In genomic region chr11:69634590-69634989, GRCh38 we compare ENCODE assay signal across 18 cellular contexts. TPM values are rescaled to one million over a fixed set of nuclear protein-coding genes. Genes with fewer than 3 reads are reported as not detected.
DNase-seq lines count a peak whose midpoint lies in the region; ATAC-seq, FAIRE-seq and TF ChIP-seq lines count a peak whose summit lies in the region.
"Had no signal": no experiment of that assay in that cellular context is flagged by ENCODE, and none has a peak within 500 bp of the region (broad histone marks: within the 10 kb centered on the region; RNA-seq: fewer than 3 reads in every experiment).

No MANE protein-coding gene starts in this region.

- H3F3A ChIP-seq in neural progenitor cell (ENCODE audit: low read depth) = peaks cover 6% of the 10 kb centered on the region

- no peak overlapping the region for H3K4me3 ChIP-seq in IMR-90 (ENCODE audit: insufficient read depth, low read depth, low read length)
- no peak overlapping the region for H3K4me3 ChIP-seq in astrocyte (ENCODE audit: insufficient read depth, low read depth, low read length)
- H3K4me3 ChIP-seq in neural progenitor cell = no peak overlapping the region

- WGBS in IMR-90 (ENCODE audit: extremely low coverage in 2 of 2, insufficient read length in 1 of 2), 2 experiments = 89% methylated on average over 3 of the region's 7 CpGs; no CpG with 5 or more reads in 1 of the 2 experiments

- H3K14ac ChIP-seq in IMR-90 (replicated peaks; ENCODE audit: low read depth, low read length) = no peak overlapping the region

- dilution Hi-C loops in IMR-90 (cut with HindIII; ENCODE audit: low sequenced_read_pairs, unreplicated experiment) = no loop called here

- TF ChIP-seq CTCF in IMR-90 (conservative IDR thresholded peaks at IDR 0.05; ENCODE audit: low read depth, low read length) = no peak
- no peak for TF ChIP-seq CTCF in astrocyte (IDR thresholded peaks at IDR 0.05; ENCODE audit: insufficient read depth, low read depth, low read length)
- no peak for TF ChIP-seq CTCF in neural progenitor cell (IDR thresholded peaks at IDR 0.05)

- 0 out of 2 replicates have a peak overlapping the region, but pooled peaks have one; percentile 9 for H4K91ac ChIP-seq in IMR-90 (ENCODE audit: insufficient read depth, low read depth, low read length)

- H3K23ac ChIP-seq in IMR-90 (ENCODE audit: low read depth, low read length) = no peak overlapping the region

- H3K4me1 Mint-ChIP-seq in astrocyte (ENCODE audit: low read depth, unreplicated experiment) (no peaks in the 10 kb centered on the region), neural progenitor cell (peaks cover 32% of the 10 kb centered on the region)

- 0 out of 2 replicates have a peak overlapping the region, but pooled peaks have one; percentile 7 for H2BK120ac ChIP-seq in IMR-90 (ENCODE audit: low read depth, low read length)

- H2BK5ac ChIP-seq in IMR-90 (ENCODE audit: low read depth, low read length, poor library complexity, severe bottlenecking) = no peak overlapping the region

- H3K9me3 ChIP-seq in IMR-90 (ENCODE audit: control insufficient read depth, insufficient read depth, low read length) (peaks cover 5% of the 10 kb centered on the region), astrocyte (ENCODE audit: insufficient read depth, low read depth, low read length) (peaks cover 4% of the 10 kb centered on the region), neural progenitor cell (ENCODE audit: low read depth) (no peaks in the 10 kb centered on the region)

- H3K27ac Mint-ChIP-seq in astrocyte (ENCODE audit: unreplicated experiment) = peak overlapping the region; percentile 0
- H3K27ac Mint-ChIP-seq in neural progenitor cell = peak overlapping the region; percentile 12
- H3K27ac Mint-ChIP-seq: B cell; CD4-positive, alpha-beta T cell had no signal

- POLR2A ChIA-PET in IMR-90 (lab: Charles Lee; ENCODE audit: unreplicated experiment) = no interaction called here

- peaks cover 0 to 20% of the 10 kb centered on the region in 2 experiments; a peak in 2 of 4 replicates for H3K79me1 ChIP-seq in IMR-90 (ENCODE audit: low read depth in 1 of 2, low read length in 2 of 2)

- no peak for ATAC-seq in IMR-90 (ENCODE audit: low read depth)
- peak; percentile 63 for ATAC-seq in left lobe of liver
- no peak for ATAC-seq in HG03565 (IDR thresholded peaks at IDR 0.05; ENCODE audit: unreplicated experiment)

- H4K5ac ChIP-seq in IMR-90 (ENCODE audit: low read depth, low read length) = no peak overlapping the region

- H3K36me3 Mint-ChIP-seq in astrocyte (ENCODE audit: low read depth, unreplicated experiment) = peaks cover 2% of the 10 kb centered on the region
- peaks cover 1% of the 10 kb centered on the region for H3K36me3 Mint-ChIP-seq in neural progenitor cell

- H2AK9ac ChIP-seq in IMR-90 (replicated peaks; ENCODE audit: low read depth, low read length, poor library complexity) = no peak overlapping the region

- no peaks in the 10 kb centered on the region for H3K36me3 ChIP-seq in IMR-90 (ENCODE audit: control insufficient read depth, insufficient read depth, low read length)
- H3K36me3 ChIP-seq in astrocyte (ENCODE audit: insufficient read depth, low read length) = no peaks in the 10 kb centered on the region
- no peaks in the 10 kb centered on the region for H3K36me3 ChIP-seq in neural progenitor cell

- H3K4me3 Mint-ChIP-seq in astrocyte (ENCODE audit: unreplicated experiment) (no peak overlapping the region), neural progenitor cell (no peak overlapping the region)
- H3K4me3 Mint-ChIP-seq: B cell; CD4-positive, alpha-beta T cell had no signal

- H3K4me1 ChIP-seq in IMR-90 (ENCODE audit: control insufficient read depth, insufficient read depth, low read length) (peaks cover 5% of the 10 kb centered on the region), astrocyte (ENCODE audit: insufficient read depth, low read length) (peaks cover 31% of the 10 kb centered on the region), neural progenitor cell (peaks cover 14% of the 10 kb centered on the region)

- H3K27ac ChIP-seq in IMR-90 (ENCODE audit: insufficient read depth, low read length) = no peak overlapping the region
- H3K27ac ChIP-seq in astrocyte (ENCODE audit: low read depth, low read length) = no peak overlapping the region
- no peak overlapping the region for H3K27ac ChIP-seq in neural progenitor cell
- H3K27ac ChIP-seq: HL-60, RWPE1 had no signal

- BruUV-seq in IMR-90 (replicated peaks; lab: Mats Ljungman, UMichigan) = no TSS peak

- H3K27me3 Mint-ChIP-seq in astrocyte (ENCODE audit: low read depth, unreplicated experiment) (peaks cover 24% of the 10 kb centered on the region), neural progenitor cell (ENCODE audit: insufficient read depth, low read depth) (peaks cover 7% of the 10 kb centered on the region)

- H3K18ac ChIP-seq in IMR-90 (ENCODE audit: low read depth, low read length) = no peak overlapping the region

- TF ChIP-seq POLR2A in IMR-90 (IDR thresholded peaks at IDR 0.05; ENCODE audit: low read depth, low read length) = no peak

- CTCF ChIA-PET in IMR-90 (lab: Yijun Ruan, JAX) = no interaction called here

- H3K79me2 ChIP-seq in astrocyte (ENCODE audit: insufficient read depth, low read length) = peaks cover 1% of the 10 kb centered on the region
- no peaks in the 10 kb centered on the region for H3K79me2 ChIP-seq in neural progenitor cell (ENCODE audit: low read depth)

- H3K56ac ChIP-seq in IMR-90 (ENCODE audit: extremely low read depth, insufficient read depth, low read length) = no peak overlapping the region

- H3K27me3 ChIP-seq in IMR-90 (ENCODE audit: control insufficient read depth, insufficient read depth, low read length) (no peaks in the 10 kb centered on the region), astrocyte (ENCODE audit: insufficient read depth, low read length) (no peaks in the 10 kb centered on the region), neural progenitor cell (peaks cover 28% of the 10 kb centered on the region)

- H4K8ac ChIP-seq in IMR-90 (ENCODE audit: low read depth in 2 of 2, low read length in 2 of 2) = no peak overlapping the region

- H3K4me2 ChIP-seq in IMR-90 (ENCODE audit: low read depth, low read length) (no peak overlapping the region), astrocyte (ENCODE audit: low read length) (no peak overlapping the region), neural progenitor cell (no peak overlapping the region)

- no peak for FAIRE-seq in astrocyte (lab: Jason Lieb, UNC)

- H4K20me1 ChIP-seq in IMR-90 (ENCODE audit: insufficient read depth, low read length) (no peaks in the 10 kb centered on the region), astrocyte (ENCODE audit: insufficient read depth, low read length) (no peaks in the 10 kb centered on the region), neural progenitor cell (ENCODE audit: low read depth) (no peaks in the 10 kb centered on the region)

- no peak for DNase-seq in IMR-90
- DNase-seq in astrocyte (ENCODE audit: low read depth) = no peak
- peak; percentile 88 for DNase-seq in left lobe of liver (ENCODE audit: low spot score)
- DNase-seq in neural progenitor cell (ENCODE audit: low spot score) = no peak
- no peak for DNase-seq in activated CD4-positive, CD25-positive, alpha-beta regulatory T cell (lab: John Stamatoyannopoulos, UW)
- DNase-seq in nucleus accumbens (lab: John Stamatoyannopoulos, UW) = no peak
- DNase-seq: CD4-positive, alpha-beta T cell; KBM-7; NCI-H1436; NCI-H2029 treated with DMSO at 0.1 percent for 48 hours; NCI-H2171 treated with DMSO at 0.1 percent for 48 hours; NCI-H446 treated with DMSO at 0.1 percent for 48 hours; NCI-H748 treated with DMSO at 0.1 percent for 48 hours; OCI-M1 had no signal

- H3K9me1 ChIP-seq in IMR-90 (ENCODE audit: insufficient read depth, low read length) = peaks cover 9% of the 10 kb centered on the region

- H2AK5ac ChIP-seq in IMR-90 (ENCODE audit: low read depth, low read length) = 0 out of 2 replicates have a peak overlapping the region, but pooled peaks have one; percentile 15

- no peak overlapping the region for H3K9ac ChIP-seq in IMR-90 (ENCODE audit: low read depth, low read length)
- no peak overlapping the region for H3K9ac ChIP-seq in astrocyte (ENCODE audit: low read length)
- no peak overlapping the region for H3K9ac ChIP-seq in neural progenitor cell

- H2AFZ ChIP-seq in IMR-90 (replicated peaks; ENCODE audit: low read length, poor library complexity) = peak overlapping the region; percentile 29
- H2AFZ ChIP-seq in astrocyte (ENCODE audit: low read depth, low read length) = no peak overlapping the region
- no peak overlapping the region for H2AFZ ChIP-seq in neural progenitor cell (replicated peaks)

- H3K4ac ChIP-seq in IMR-90 (ENCODE audit: low read depth, low read length) = no peak overlapping the region

- TF ChIP-seq RAD21 in IMR-90 (IDR thresholded peaks at IDR 0.05; ENCODE audit: low read length) = no peak

- intact Hi-C loops in IMR-90 (cut with micrococcal nuclease) = no loop called here

- in situ Hi-C loops in IMR-90 (cut with MboI; ENCODE audit: low sequenced_read_pairs) = loop anchor here (10.0 kb wide), 1 partner anchor 190 kb away; no protein-coding TSS in a partner anchor

- peaks cover 7% of the 10 kb centered on the region for H3K9me3 Mint-ChIP-seq in astrocyte (ENCODE audit: unreplicated experiment)
- peaks cover 5% of the 10 kb centered on the region for H3K9me3 Mint-ChIP-seq in neural progenitor cell

- no peak overlapping the region for H2BK20ac ChIP-seq in IMR-90 (ENCODE audit: low read depth, low read length)

- no peak overlapping the region for H2BK15ac ChIP-seq in IMR-90 (ENCODE audit: low read depth, low read length)

TF ChIP-seq in IMR-90, 13 proteins besides CTCF, POLR2A, EP300 and RAD21 (continues in another document):
- TF ChIP-seq CHD1 (IDR thresholded peaks at IDR 0.05; ENCODE audit: low read depth, low read length) = no peak
- no peak for TF ChIP-seq SMC3 (IDR thresholded peaks at IDR 0.05; ENCODE audit: low read depth, low read length)
- no peak for TF ChIP-seq RCOR1 (IDR thresholded peaks at IDR 0.05; ENCODE audit: insufficient replicate concordance, low read length)

RNA-seq across cellular contexts. Expression of gene CCND1, which starts 6.4 kb away (rescaled TPM):
- total RNA-seq in IMR-90 (2012; rRNA removed) (717 and 748 TPM in 2 replicates), astrocyte (248 and 482 TPM in 2 replicates), left lobe of liver (82.6 TPM), neural progenitor cell (ENCODE audit: low replicate concordance) (85.0 and 94.0 TPM in 2 replicates)
- 481 and 872 TPM in 2 replicates for polyA plus RNA-seq in IMR-90 (2012; rRNA removed)
- polyA plus RNA-seq in IMR-90 (2012; cell fraction: cytosol; rRNA removed) = 498 and 688 TPM in 2 replicates
- 405 and 823 TPM in 2 replicates for polyA plus RNA-seq in IMR-90 (2012; cell fraction: nucleus; rRNA removed; ENCODE audit: low replicate concordance)

RNA-seq across cellular contexts. Expression of gene LTO1, which starts 40.6 kb away (rescaled TPM):
- total RNA-seq in IMR-90 (2012; rRNA removed) = 8.2 and 16.7 TPM in 2 replicates
- polyA plus RNA-seq in IMR-90 (2012; rRNA removed) = 18.8 and 23.5 TPM in 2 replicates
- polyA plus RNA-seq in IMR-90 (2012; cell fraction: cytosol; rRNA removed) = 14.0 and 16.6 TPM in 2 replicates
- 58.0 and 79.5 TPM in 2 replicates for polyA plus RNA-seq in IMR-90 (2012; cell fraction: nucleus; rRNA removed; ENCODE audit: low replicate concordance)
- 17.6 and 20.0 TPM in 2 replicates for total RNA-seq in astrocyte
- total RNA-seq in left lobe of liver = 7.6 TPM
- 11.9 and 21.6 TPM in 2 replicates for total RNA-seq in neural progenitor cell (ENCODE audit: low replicate concordance)
